In the genomic region with DNA sequence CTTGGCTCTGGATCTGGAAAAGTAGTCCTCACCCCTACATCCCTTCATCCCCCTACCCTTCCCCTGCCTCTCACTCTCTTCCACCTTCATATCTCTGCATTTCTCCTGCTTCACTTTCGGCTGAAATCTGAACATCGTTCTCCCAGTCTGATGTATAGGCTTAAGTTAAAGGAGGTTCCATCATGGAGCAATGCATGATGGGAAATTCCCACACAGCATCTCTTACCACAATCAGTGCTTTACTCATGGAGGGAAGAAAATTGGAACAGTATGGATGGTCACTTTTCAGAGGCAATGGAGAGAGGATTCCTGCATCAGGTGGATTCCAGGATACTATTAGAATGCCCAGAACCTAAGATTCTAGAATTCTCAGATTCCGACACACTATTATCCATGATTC, we compare ENCODE assay signal across 9 cellular contexts. TPM values are rescaled to one million over a fixed set of nuclear protein-coding genes. Genes with fewer than 3 reads are reported as not detected.
"Had no signal": no experiment of that assay in that cellular context is flagged by ENCODE, and none has a peak within 500 bp of the region (broad histone marks: within the 10 kb centered on the region; RNA-seq: fewer than 3 reads in every experiment).

No MANE protein-coding gene starts in this region.

- H2AFZ ChIP-seq: GM23248 had no signal

- H3K36me3 ChIP-seq: HAP-1 had no signal

- H3K9me3 ChIP-seq: HAP-1 had no signal

- H3K27ac ChIP-seq: GM23248 had no signal

- ATAC-seq: HCT116 had no signal

- FAIRE-seq: HTR-8/SVneo had no signal

- H3K4me1 ChIP-seq: HAP-1 had no signal

- H3K9ac ChIP-seq: GM23248 had no signal

- H3K4me3 ChIP-seq: GM23248, HAP-1 had no signal

- DNase-seq: GM23248, GOT3, IMR-90, KBM-7 had no signal

RNA-seq across cellular contexts. Expression of gene KLK8, which starts 6.1 kb away (rescaled TPM):
- total RNA-seq: GM23248, H4, IMR-90 had no signal
- polyA plus RNA-seq: GM23248, IMR-90 had no signal

RNA-seq across cellular contexts. Expression of gene KLK10, which starts 12.0 kb away (rescaled TPM):
- total RNA-seq: GM23248, H4, IMR-90 had no signal
- polyA plus RNA-seq: GM23248, IMR-90 had no signal

RNA-seq across cellular contexts. Expression of gene KLK11, which starts 18.9 kb away (rescaled TPM):
- total RNA-seq: GM23248, H4, H7, IMR-90 had no signal
- polyA plus RNA-seq: GM23248, IMR-90 had no signal

RNA-seq across cellular contexts. Expression of gene KLK7, which starts 23.8 kb away (rescaled TPM):
- total RNA-seq: GM23248, H4, IMR-90 had no signal
- polyA plus RNA-seq: GM23248, IMR-90 had no signal

RNA-seq across cellular contexts. Expression of gene KLK12, which starts 27.3 kb away (rescaled TPM):
- total RNA-seq: GM23248, H4, H7, IMR-90 had no signal
- polyA plus RNA-seq: GM23248, IMR-90 had no signal
